22 cellular contexts compared by ENCODE assay signal in the genomic region with DNA sequence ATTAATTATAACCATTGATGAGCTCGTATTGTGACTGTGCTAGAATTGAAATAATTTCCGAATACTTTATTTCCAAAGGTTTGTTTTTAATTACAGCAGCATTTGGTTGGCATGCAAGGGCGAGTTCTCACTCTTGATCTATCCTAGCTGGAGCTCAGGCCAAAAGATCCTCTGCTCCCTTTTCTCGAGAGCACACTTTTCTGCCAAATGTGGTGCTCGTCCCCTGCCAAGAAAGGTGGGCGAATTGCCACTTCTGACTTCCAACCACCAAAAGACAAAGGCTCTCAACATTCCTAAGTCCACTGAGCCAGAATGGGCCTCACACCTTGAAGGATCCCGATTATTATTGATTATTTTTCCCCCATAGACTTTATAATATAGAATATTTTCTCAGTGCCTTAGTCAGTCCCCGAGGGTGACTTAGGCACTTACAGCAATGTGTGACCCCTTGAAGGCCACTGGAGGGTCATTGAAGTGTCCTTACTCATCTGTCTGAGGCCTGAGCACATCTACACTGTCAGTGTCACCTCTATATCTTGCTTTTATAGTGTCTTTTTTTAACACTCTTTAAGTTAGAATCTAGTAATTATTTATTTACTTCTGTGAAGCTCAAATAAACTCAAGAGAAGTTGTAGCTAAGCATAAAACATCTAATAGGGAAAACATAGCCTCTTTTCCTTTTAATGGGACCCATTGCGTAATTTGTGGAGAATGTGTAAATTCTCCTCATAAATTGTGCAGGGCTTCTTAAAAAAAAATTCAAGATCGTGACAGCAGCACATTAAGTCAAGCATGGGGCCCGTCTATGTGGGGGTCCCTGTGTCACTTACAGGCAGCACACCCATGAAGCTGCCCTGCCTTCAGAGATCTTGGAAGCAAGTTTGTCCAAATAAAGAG.
DNase-seq lines count a peak whose midpoint lies in the region; ATAC-seq and TF ChIP-seq lines count a peak whose summit lies in the region.
"Had no signal": no experiment of that assay in that cellular context is flagged by ENCODE, and none has a peak within 500 bp of the region (broad histone marks: within the 10 kb centered on the region; RNA-seq: fewer than 3 reads in every experiment).

No MANE protein-coding gene starts in this region.

- H4K20me1 ChIP-seq in Karpas-422 (ENCODE audit: insufficient read depth, low read depth, low read length) (no peaks in the 10 kb centered on the region), neural cell (ENCODE audit: insufficient read depth) (no peaks in the 10 kb centered on the region)

- H3K9me3 Mint-ChIP-seq in activated T-cell treated with anti-CD3 and anti-CD28 coated beads, Interleukin-2, amount 50 U/mL, for 24 hours: no peaks in the 10 kb centered on the region
- H3K9me3 Mint-ChIP-seq: activated T-helper 2 cell treated with anti-CD3 and anti-CD28 coated beads, Interferon-gamma antibody, Interleukin-2, Interleukin-4, amounts not matched to agents 10 μg/mL and 5 μg/mL and 100 μg/mL, durations not matched to agents 14 hours and 24 hours and 36 hours; naive B cell had no signal

- H3K4me1 ChIP-seq in Karpas-422 (ENCODE audit: low read length) (peaks cover 43% of the 10 kb centered on the region), esophagus muscularis mucosa (peaks cover 35 to 86% (median 82%) of the 10 kb centered on the region in 4 donors)

- H3K9me3 ChIP-seq in Karpas-422 (ENCODE audit: low read length) (no peaks in the 10 kb centered on the region), esophagus muscularis mucosa (no peaks in the 10 kb centered on the region), neural cell (ENCODE audit: low read length) (no peaks in the 10 kb centered on the region)
- H3K9me3 ChIP-seq: ovary had no signal

- peak; percentile 37 for DNase-seq in AG20443 (ENCODE audit: low spot score)
- DNase-seq in Karpas-422: no peak
- DNase-seq in esophagus muscularis mucosa (ENCODE audit: extremely low spot score): no peak
- DNase-seq in activated T-cell treated with anti-CD3 and anti-CD28 coated beads, Interleukin-2, amount 50 U/mL, for 24 hours: no peak
- DNase-seq: activated CD4-positive, alpha-beta T cell treated with anti-CD3 and anti-CD28 coated beads, Interleukin-2, amount 50 U/mL, for 1 hour; kidney; naive B cell; NCI-H1048; NCI-H2029 treated with DMSO at 0.1 percent for 48 hours; NCI-H345; NK-92 treated with Interleukin-12 subunit alpha and Interleukin-12 subunit beta, amount 100 ng/mL, for 24 hours; stimulated activated CD4-positive, alpha-beta T cell treated with anti-CD3 and anti-CD28 coated beads, Interleukin-2, amount 100 ng/mL, for 24 hours; stimulated activated naive B cell treated with anti-CD40 and anti-IgM and Interleukin-4, amounts not matched to agents 10 μg/mL and 1 μg/mL and 100 μg/mL, for 72 hours; WERI-Rb-1 had no signal

- intact Hi-C loops in esophagus muscularis mucosa (cut with DNase I): no loop called here

- peak overlapping the region; percentile 4 for H3K4me2 ChIP-seq in Karpas-422 (ENCODE audit: low read depth, low read length, poor library complexity, severe bottlenecking)
- no peak overlapping the region for H3K4me2 ChIP-seq in neural cell (ENCODE audit: low read length)

- ATAC-seq in GM21786 (IDR thresholded peaks at IDR 0.05; ENCODE audit: unreplicated experiment) (no peak), GM19351 (IDR thresholded peaks at IDR 0.05; ENCODE audit: unreplicated experiment) (no peak), HG02798 (IDR thresholded peaks at IDR 0.05; ENCODE audit: poor library complexity, unreplicated experiment) (no peak)
- ATAC-seq: Panc1; stimulated activated naive B cell treated with anti-CD40 and anti-IgM and Interleukin-4, amounts not matched to agents 10 μg/mL and 1 μg/mL and 100 μg/mL, for 72 hours had no signal

- H3K4me1 Mint-ChIP-seq in activated T-cell treated with anti-CD3 and anti-CD28 coated beads, Interleukin-2, amount 50 U/mL, for 24 hours (ENCODE audit: low read depth): no peaks in the 10 kb centered on the region
- H3K4me1 Mint-ChIP-seq: memory B cell; naive B cell; stimulated activated naive B cell treated with anti-CD40 and anti-IgM and Interleukin-4, amounts not matched to agents 10 μg/mL and 1 μg/mL and 100 μg/mL, for 72 hours had no signal

- no peak overlapping the region for H3K27ac Mint-ChIP-seq in activated T-cell treated with anti-CD3 and anti-CD28 coated beads, Interleukin-2, amount 50 U/mL, for 24 hours
- H3K27ac Mint-ChIP-seq: activated T-helper 2 cell treated with anti-CD3 and anti-CD28 coated beads, Interferon-gamma antibody, Interleukin-2, Interleukin-4, amounts not matched to agents 10 μg/mL and 5 μg/mL and 100 μg/mL, durations not matched to agents 14 hours and 24 hours and 36 hours; memory B cell; naive B cell; stimulated activated naive B cell treated with anti-CD40 and anti-IgM and Interleukin-4, amounts not matched to agents 10 μg/mL and 1 μg/mL and 100 μg/mL, for 72 hours had no signal

- H3K27ac ChIP-seq in Karpas-422 (ENCODE audit: low read length) (no peak overlapping the region), esophagus muscularis mucosa (replicated peaks in 1 of 4) (peak overlapping the region in 3 of 4 donors; percentile 11 to 55 (median 28)), neural cell (ENCODE audit: low read length) (peak overlapping the region; percentile 38)
- H3K27ac ChIP-seq: ovary, WERI-Rb-1 had no signal

- no peaks in the 10 kb centered on the region for H3K27me3 Mint-ChIP-seq in activated T-cell treated with anti-CD3 and anti-CD28 coated beads, Interleukin-2, amount 50 U/mL, for 24 hours
- H3K27me3 Mint-ChIP-seq: naive B cell had no signal

- no peak for TF ChIP-seq RAD21 in neural cell (conservative IDR thresholded peaks at IDR 0.05)

- WGBS in esophagus muscularis mucosa: 47% methylated on average over 11 of the region's 11 CpGs

- H3K4me3 ChIP-seq in Karpas-422 (ENCODE audit: low read length) (no peak overlapping the region), esophagus muscularis mucosa (no peak overlapping the region), neural cell (ENCODE audit: low read length) (no peak overlapping the region)
- H3K4me3 ChIP-seq: ovary had no signal

- H3K36me3 ChIP-seq in Karpas-422 (ENCODE audit: insufficient read depth, low read length) (no peaks in the 10 kb centered on the region), esophagus muscularis mucosa (peaks cover 0 to 13% (median 0%) of the 10 kb centered on the region in 4 donors), neural cell (ENCODE audit: insufficient read depth, low read length) (no peaks in the 10 kb centered on the region)
- H3K36me3 ChIP-seq: ovary, WERI-Rb-1 had no signal

- TF ChIP-seq CTCF in esophagus muscularis mucosa (IDR thresholded peaks at IDR 0.05) (no peak), neural cell (IDR thresholded peaks at IDR 0.05; ENCODE audit: poor library complexity, severe bottlenecking) (no peak)

- H2AFZ ChIP-seq in Karpas-422 (ENCODE audit: low read length) (no peak overlapping the region), neural cell (ENCODE audit: low read depth, low read length) (no peak overlapping the region)

- H3K4me3 Mint-ChIP-seq in activated T-cell treated with anti-CD3 and anti-CD28 coated beads, Interleukin-2, amount 50 U/mL, for 24 hours: no peak overlapping the region
- H3K4me3 Mint-ChIP-seq: memory B cell; naive B cell; stimulated activated naive B cell treated with anti-CD40 and anti-IgM and Interleukin-4, amounts not matched to agents 10 μg/mL and 1 μg/mL and 100 μg/mL, for 72 hours had no signal

- H3K27me3 ChIP-seq in Karpas-422 (ENCODE audit: low read length) (no peaks in the 10 kb centered on the region), esophagus muscularis mucosa (no peaks in the 10 kb centered on the region), neural cell (ENCODE audit: insufficient read depth, low read depth, low read length) (no peaks in the 10 kb centered on the region)
- H3K27me3 ChIP-seq: ovary had no signal

- no peaks in the 10 kb centered on the region for H3K9me2 ChIP-seq in Karpas-422 (replicated peaks; ENCODE audit: insufficient read depth, low read length)
- no peaks in the 10 kb centered on the region for H3K9me2 ChIP-seq in neural cell (ENCODE audit: insufficient read depth, low read length)

- no peak for TF ChIP-seq POLR2A in esophagus muscularis mucosa (IDR thresholded peaks at IDR 0.05; ENCODE audit: low read depth)

- no peak overlapping the region for H3K9ac ChIP-seq in Karpas-422 (ENCODE audit: low read length)
- H3K9ac ChIP-seq in neural cell (ENCODE audit: low read length): no peak overlapping the region

- H3K36me3 Mint-ChIP-seq in activated T-cell treated with anti-CD3 and anti-CD28 coated beads, Interleukin-2, amount 50 U/mL, for 24 hours (ENCODE audit: low read depth): no peaks in the 10 kb centered on the region
- H3K36me3 Mint-ChIP-seq: memory B cell; naive B cell; stimulated activated naive B cell treated with anti-CD40 and anti-IgM and Interleukin-4, amounts not matched to agents 10 μg/mL and 1 μg/mL and 100 μg/mL, for 72 hours had no signal

- no peaks in the 10 kb centered on the region for H3K79me2 ChIP-seq in Karpas-422 (ENCODE audit: low read length)
- no peaks in the 10 kb centered on the region for H3K79me2 ChIP-seq in neural cell (replicated peaks; ENCODE audit: insufficient read depth, low read length)

- TF ChIP-seq EP300 in esophagus muscularis mucosa (IDR thresholded peaks at IDR 0.05) (no peak), neural cell (conservative IDR thresholded peaks at IDR 0.05; ENCODE audit: poor library complexity, severe bottlenecking) (no peak)

- H3F3A ChIP-seq in neural cell (ENCODE audit: insufficient read depth, low read length, poor library complexity, severe bottlenecking): peaks cover 2% of the 10 kb centered on the region

TF ChIP-seq in neural cell, 6 proteins besides CTCF, POLR2A, EP300 and RAD21 (continues in another document):
- TF ChIP-seq MXI1 (conservative IDR thresholded peaks at IDR 0.05; ENCODE audit: poor library complexity, severe bottlenecking): no peak
- TF ChIP-seq TAF1 (IDR thresholded peaks at IDR 0.05; ENCODE audit: low read depth): no peak
- no peak for TF ChIP-seq SMC3 (conservative IDR thresholded peaks at IDR 0.05; ENCODE audit: poor library complexity)
